26 cellular contexts compared by ENCODE assay signal in genomic region chr18:3741333-3741732, GRCh38.
"Had no signal": no experiment of that assay in that cellular context is flagged by ENCODE, and none has a peak within 500 bp of the region (broad histone marks: within the 10 kb centered on the region; RNA-seq: fewer than 3 reads in every experiment).

No MANE protein-coding gene starts in this region.

- H3K27ac Mint-ChIP-seq: activated T-cell treated with anti-CD3 and anti-CD28 coated beads, Interleukin-2, amount 50 U/mL, for 72 hours; naive thymus-derived CD4-positive, alpha-beta T cell; T-helper 17 cell had no signal

- H3K27me3 ChIP-seq: adrenal gland, ascending aorta, brain microvascular endothelial cell, left lung, spleen, transverse colon, vagina had no signal

- H3K4me1 Mint-ChIP-seq: naive thymus-derived CD4-positive, alpha-beta T cell; neural crest cell; T-helper 17 cell had no signal

- H3K27ac ChIP-seq: adrenal gland, ascending aorta, brain microvascular endothelial cell, left lung, prostate gland, spleen, transverse colon, vagina had no signal

- H3K9me3 ChIP-seq: adrenal gland, ascending aorta, left lung, prostate gland, spleen, transverse colon, vagina had no signal

- H3K4me3 Mint-ChIP-seq: activated T-cell treated with anti-CD3 and anti-CD28 coated beads, Interleukin-2, amount 50 U/mL, for 72 hours; naive thymus-derived CD4-positive, alpha-beta T cell; neural crest cell; T-helper 17 cell had no signal

- DNase-seq: activated CD4-positive, alpha-beta T cell treated with anti-CD3 and anti-CD28 coated beads, Interleukin-2, amount 50 U/mL, for 1 hour; activated CD4-positive, CD25-positive, alpha-beta regulatory T cell; activated CD8-positive, alpha-beta memory T cell treated with anti-CD3 and anti-CD28 coated beads for 24 hours; activated effector memory CD4-positive, alpha-beta T cell treated with anti-CD3 and anti-CD28 coated beads, Interleukin-2, amount 50 U/mL, for 16 hours; activated naive CD4-positive, alpha-beta T cell treated with anti-CD3 and anti-CD28 coated beads, Interleukin-2, amount 50 U/mL, for 16 hours; activated T-cell treated with anti-CD3 and anti-CD28 coated beads, Interleukin-2, amount 50 U/mL, for 72 hours; adrenal gland; brain microvascular endothelial cell; central memory CD4-positive, alpha-beta T cell; effector memory CD4-positive, alpha-beta T cell; foreskin melanocyte; hippocampal formation; kidney glomerular epithelial cell; left lung; naive thymus-derived CD4-positive, alpha-beta T cell; spleen; stimulated activated CD4-positive, alpha-beta T cell treated with anti-CD3 and anti-CD28 coated beads, Interleukin-4, amount 100 ng/mL, for 24 hours; T-helper 17 cell; transverse colon had no signal

- H3K36me3 ChIP-seq: adrenal gland, ascending aorta, brain microvascular endothelial cell, left lung, prostate gland, spleen, transverse colon, vagina had no signal

- H3K4me3 ChIP-seq: adrenal gland, ascending aorta, left lung, lung, prostate gland, spleen, transverse colon, vagina had no signal

- ATAC-seq: activated T-cell treated with anti-CD3 and anti-CD28 coated beads, Interleukin-2, amount 50 U/mL, for 72 hours; esophagus mucosa; left lung; naive thymus-derived CD4-positive, alpha-beta T cell; T-helper 17 cell had no signal

- FAIRE-seq: endothelial cell of umbilical vein had no signal

- H3K4me1 ChIP-seq: adrenal gland, ascending aorta, prostate gland, spleen, transverse colon, vagina had no signal
